ENCODE assay signal across 13 cellular contexts in the genomic region with DNA sequence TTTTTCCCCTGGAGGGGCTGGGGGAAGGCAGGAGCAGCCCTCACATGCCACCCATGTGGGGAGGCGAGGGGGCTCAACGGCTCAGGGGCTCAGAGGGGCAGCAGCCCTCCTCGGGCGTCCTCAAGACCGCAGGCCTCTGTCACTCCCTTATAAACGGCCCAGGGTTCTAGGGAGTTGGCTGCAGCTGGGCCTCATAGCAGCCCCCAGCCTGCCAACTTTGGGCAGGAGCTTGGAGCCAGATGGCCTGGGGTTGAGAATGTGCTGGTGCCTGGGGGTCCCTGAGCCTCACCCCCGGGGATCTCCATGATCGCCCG. TPM values are rescaled to one million over a fixed set of nuclear protein-coding genes. Genes with fewer than 3 reads are reported as not detected.
A peak's percentile ranks its signal among the peaks of the same experiment; 100 is the strongest.
DNase-seq lines count a peak whose midpoint lies in the region; ATAC-seq and TF ChIP-seq lines count a peak whose summit lies in the region.
"Had no signal": no experiment of that assay in that cellular context is flagged by ENCODE, and none has a peak within 500 bp of the region (broad histone marks: within the 10 kb centered on the region; RNA-seq: fewer than 3 reads in every experiment).

No MANE protein-coding gene starts in this region.

- TF ChIP-seq CTCF in body of pancreas (IDR thresholded peaks at IDR 0.05) (no peak), hepatocyte (IDR thresholded peaks at IDR 0.05; ENCODE audit: poor library complexity) (no peak), sigmoid colon (IDR thresholded peaks at IDR 0.05) (no peak), mammary epithelial cell (conservative IDR thresholded peaks at IDR 0.05 in 1 of 2, IDR thresholded peaks at IDR 0.05 in 1 of 2; ENCODE audit: extremely low read depth in 1 of 2, insufficient read depth in 1 of 2, low read depth in 1 of 2, low read length in 2 of 2) (no peak)

- H3K79me2 ChIP-seq in hepatocyte = no peaks in the 10 kb centered on the region
- H3K79me2 ChIP-seq in mammary epithelial cell (ENCODE audit: insufficient read depth, low read length) = no peaks in the 10 kb centered on the region

- no peak for ATAC-seq in body of pancreas
- ATAC-seq: T-cell had no signal

- intact Hi-C loops in body of pancreas (cut with DNase I) = no loop called here
- intact Hi-C loops in sigmoid colon (cut with DNase I) = no loop called here
- intact Hi-C loops in mammary epithelial cell (cut with micrococcal nuclease) = no loop called here

- CTCF ChIA-PET in mammary epithelial cell (lab: Charles Lee; ENCODE audit: low non-redundant PET) = no interaction called here

- no peak overlapping the region for H3K9ac ChIP-seq in mammary epithelial cell (ENCODE audit: insufficient read depth, low read length)

- in situ Hi-C loops in mammary epithelial cell (cut with MboI; ENCODE audit: low sequenced_read_pairs in 2 of 2) = no loop called here

- no peaks in the 10 kb centered on the region for H4K20me1 ChIP-seq in hepatocyte (ENCODE audit: insufficient read depth, poor library complexity, severe bottlenecking)
- no peaks in the 10 kb centered on the region for H4K20me1 ChIP-seq in mammary epithelial cell (ENCODE audit: insufficient read depth, low read length)

- no TSS peak for BruUV-seq in mammary epithelial cell (replicated peaks; lab: Mats Ljungman, UMichigan)

- H3K27ac ChIP-seq in body of pancreas (peak overlapping the region in 3 of 4 donors; percentile 34 to 56 (median 49)), hepatocyte (peak overlapping the region; percentile 94), sigmoid colon (peak overlapping the region; percentile 15 to 53 (median 40)), mammary epithelial cell (ENCODE audit: insufficient read depth, low read depth, low read length) (no peak overlapping the region)
- H3K27ac ChIP-seq: tibial artery had no signal

- H3K4me2 ChIP-seq in hepatocyte = no peak overlapping the region
- no peak overlapping the region for H3K4me2 ChIP-seq in mammary epithelial cell (ENCODE audit: insufficient read depth, low read depth, low read length)

- peak; percentile 55 for DNase-seq in H7
- DNase-seq in body of pancreas = no peak
- no peak for DNase-seq in hepatocyte (ENCODE audit: low spot score)
- DNase-seq in sigmoid colon = peak; percentile 69
- DNase-seq in NCI-H526 treated with DMSO at 0.1 percent for 48 hours (lab: John Stamatoyannopoulos, UW) = no peak
- DNase-seq in NCI-H2196 (lab: John Stamatoyannopoulos, UW; ENCODE audit: unreplicated experiment) = no peak
- no peak for DNase-seq in mammary epithelial cell
- no peak for DNase-seq in NCI-H1436 (lab: John Stamatoyannopoulos, UW)
- DNase-seq: activated naive CD4-positive, alpha-beta T cell treated with anti-CD3 and anti-CD28 coated beads for 36 hours; NCI-H146; T-cell; tibial artery had no signal

- dilution Hi-C loops in mammary epithelial cell (cut with HindIII; ENCODE audit: low sequenced_read_pairs) = loop anchor here (10.0 kb wide), 1 partner anchor 309 kb away; no protein-coding TSS in a partner anchor

- H3K9me2 ChIP-seq in hepatocyte (replicated peaks; ENCODE audit: insufficient read depth) = no peaks in the 10 kb centered on the region

- no peaks in the 10 kb centered on the region for H3K27me3 ChIP-seq in H7 (ENCODE audit: control insufficient read depth, insufficient read depth, low read length)
- H3K27me3 ChIP-seq in body of pancreas = no peaks in the 10 kb centered on the region
- no peaks in the 10 kb centered on the region for H3K27me3 ChIP-seq in hepatocyte
- no peaks in the 10 kb centered on the region for H3K27me3 ChIP-seq in sigmoid colon
- H3K27me3 ChIP-seq in mammary epithelial cell (ENCODE audit: insufficient read depth, low read length) = no peaks in the 10 kb centered on the region

- H2AFZ ChIP-seq in hepatocyte (no peak overlapping the region), mammary epithelial cell (ENCODE audit: low read depth, low read length) (no peak overlapping the region)

- TF ChIP-seq POLR2A in body of pancreas (IDR thresholded peaks at IDR 0.05) = no peak
- no peak for TF ChIP-seq POLR2A in sigmoid colon (IDR thresholded peaks at IDR 0.05)

- H3K9me3 ChIP-seq in body of pancreas = no peaks in the 10 kb centered on the region
- no peaks in the 10 kb centered on the region for H3K9me3 ChIP-seq in hepatocyte (ENCODE audit: low read depth)
- H3K9me3 ChIP-seq in sigmoid colon = peaks cover 0 to 7% (median 0%) of the 10 kb centered on the region in 4 donors
- H3K9me3 ChIP-seq in mammary epithelial cell (replicated peaks; ENCODE audit: insufficient read depth, low read length) = peaks cover 7% of the 10 kb centered on the region

- no peak for TF ChIP-seq EP300 in sigmoid colon (IDR thresholded peaks at IDR 0.05)

- no peak overlapping the region for H3K4me3 ChIP-seq in H7 (ENCODE audit: insufficient read depth, low read depth, low read length)
- H3K4me3 ChIP-seq in body of pancreas = no peak overlapping the region
- no peak overlapping the region for H3K4me3 ChIP-seq in hepatocyte
- no peak overlapping the region for H3K4me3 ChIP-seq in sigmoid colon
- no peak overlapping the region for H3K4me3 ChIP-seq in mammary epithelial cell (replicated peaks in 1 of 3; ENCODE audit: insufficient read depth in 1 of 3, low read depth in 2 of 3, low read length in 3 of 3)
- H3K4me3 ChIP-seq: tibial artery had no signal

- no peaks in the 10 kb centered on the region for H3K36me3 ChIP-seq in H7 (replicated peaks; ENCODE audit: control insufficient read depth, insufficient read depth, low read length)
- H3K36me3 ChIP-seq in body of pancreas (replicated peaks in 1 of 2; ENCODE audit: insufficient read depth in 1 of 2, low read depth in 2 of 2) = no peaks in the 10 kb centered on the region
- H3K36me3 ChIP-seq in hepatocyte (replicated peaks; ENCODE audit: insufficient read depth, low read depth) = no peaks in the 10 kb centered on the region
- H3K36me3 ChIP-seq in sigmoid colon = no peaks in the 10 kb centered on the region
- no peaks in the 10 kb centered on the region for H3K36me3 ChIP-seq in mammary epithelial cell (ENCODE audit: insufficient read depth, low read length)
- H3K36me3 ChIP-seq: tibial artery had no signal

- WGBS in body of pancreas, 2 donors = 43 to 63% methylated on average over 6 to 9 of the region's 9 CpGs
- 60% methylated on average over 9 of the region's 9 CpGs for WGBS in hepatocyte (ENCODE audit: low lambda C conversion rate, missing lambda C conversion rate)
- 69 to 76% methylated on average over 9 of the region's 9 CpGs for WGBS in sigmoid colon, 2 donors
- 74% methylated on average over 4 of the region's 9 CpGs for WGBS in mammary epithelial cell (ENCODE audit: low coverage, missing lambda C conversion rate)

- H3K4me1 ChIP-seq in body of pancreas (peaks cover 12% of the 10 kb centered on the region), hepatocyte (ENCODE audit: insufficient read depth) (peaks cover 33% of the 10 kb centered on the region), sigmoid colon (peaks cover 0 to 27% (median 25%) of the 10 kb centered on the region in 4 donors), mammary epithelial cell (ENCODE audit: insufficient read depth, low read length) (no peaks in the 10 kb centered on the region)

RNA-seq across cellular contexts. Expression of gene RNU6ATAC, which starts 51.0 kb away (rescaled TPM):
- not detected in 2 replicates for total RNA-seq in H7 (2014; rRNA removed; shearing (Covaris generic))
- total RNA-seq in body of pancreas = not detected
- total RNA-seq in hepatocyte = not detected in 2 replicates
- not detected in 2 replicates for polyA plus RNA-seq in hepatocyte
- total RNA-seq in sigmoid colon = not detected
- polyA plus RNA-seq in sigmoid colon = not detected
- total RNA-seq in mammary epithelial cell = 10 to 100 TPM in 1 of 2 donors, not detected in 1; 58.5 TPM
- polyA plus RNA-seq in mammary epithelial cell = not detected
- polyA minus RNA-seq in mammary epithelial cell = not detected
- total RNA-seq: H4 had no signal

Comparison
In these comparisons a context has a peak if more than half of its experiments do, and no peak if none do; other contexts are left out.
1. DNase-seq: peak in H7 (single experiment) and sigmoid colon (single experiment); none in body of pancreas (0 of 4), hepatocyte (single experiment), NCI-H526 treated with DMSO at 0.1 percent for 48 hours (single experiment), NCI-H2196 (single experiment), mammary epithelial cell (single experiment) and NCI-H1436 (single experiment).